In genomic region chr3:90180543-90180942, GRCh38 we compare ENCODE assay signal across 24 cellular contexts.
DNase-seq lines count a peak whose midpoint lies in the region; ATAC-seq, FAIRE-seq and TF ChIP-seq lines count a peak whose summit lies in the region.
"Had no signal": no experiment of that assay in that cellular context is flagged by ENCODE, and none has a peak within 500 bp of the region (broad histone marks: within the 10 kb centered on the region; RNA-seq: fewer than 3 reads in every experiment).

No MANE protein-coding gene starts in this region.

- 5% methylated on average over 3 of the region's 3 CpGs for WGBS in HepG2 (ENCODE audit: low lambda C conversion rate)

- no peaks in the 10 kb centered on the region for H4K20me1 ChIP-seq in DND-41 (ENCODE audit: insufficient read depth, low read length)
- no peaks in the 10 kb centered on the region for H4K20me1 ChIP-seq in HepG2 (ENCODE audit: insufficient read depth, low read length)
- H4K20me1 ChIP-seq: BLaER1 had no signal

- CTCF ChIA-PET in HepG2 (lab: Yijun Ruan, JAX; ENCODE audit: low intra/inter-chr PET ratio, low total read pairs) (no interaction called here), T-cell (lab: Charles Lee) (no interaction called here)

- H2AFZ ChIP-seq in DND-41 (ENCODE audit: low read depth, low read length) (peak overlapping the region; percentile 25; the same call in 1 of the 2 replicates), HepG2 (ENCODE audit: low read length) (no peak overlapping the region)

- ATAC-seq in DND-41 (ENCODE audit: insufficient read depth, low read depth) (no peak), HepG2 (no peak), T-cell (replicated peaks in 1 of 4) (no peak), HG03571 (IDR thresholded peaks at IDR 0.05; ENCODE audit: unreplicated experiment) (no peak)

- H3K4me1 ChIP-seq in DND-41 (ENCODE audit: insufficient read depth, low read length) (peaks cover 2% of the 10 kb centered on the region; the same call in 1 of the 2 replicates), HepG2 (ENCODE audit: insufficient read depth, low read length) (no peaks in the 10 kb centered on the region)
- H3K4me1 ChIP-seq: BE2C, BLaER1 had no signal

- H3K9me3 Mint-ChIP-seq in T-cell: peaks cover 2 to 4% (median 4%) of the 10 kb centered on the region in 3 donors

- TF ChIP-seq EP300 in HepG2 (IDR thresholded peaks at IDR 0.05; ENCODE audit: low read depth in 2 of 2, low read length in 2 of 2): no peak
- no peak for TF ChIP-seq EP300 in HepG2 (CRISPR knock-in tag; IDR thresholded peaks at IDR 0.05; ENCODE audit: borderline replicate concordance)

- no peaks in the 10 kb centered on the region for H3K27me3 Mint-ChIP-seq in T-cell
- H3K27me3 Mint-ChIP-seq: CD4-positive, alpha-beta memory T cell; CD4-positive, CD25-positive, alpha-beta regulatory T cell; CD8-positive, alpha-beta memory T cell had no signal

- DNase-seq in DND-41 (no peak), SK-N-MC (ENCODE audit: low read depth, low spot score) (peak; percentile 75), foreskin melanocyte (peak; percentile 24), HepG2 (ENCODE audit: low spot score) (no peak), NCI-H2171 treated with DMSO at 0.1 percent for 48 hours (lab: John Stamatoyannopoulos, UW) (no peak), T-cell (no peak)
- DNase-seq: 8988T; BE2C; C1 segment of cervical spinal cord; CD4-positive, alpha-beta memory T cell; CD4-positive, CD25-positive, alpha-beta regulatory T cell; CD8-positive, alpha-beta memory T cell; COR-L47; DMS 273 treated with DMSO at 0.1 percent for 48 hours; DMS153; DMS53; DMS79; GF-D8 had no signal

- H3K9ac ChIP-seq in DND-41 (ENCODE audit: low read depth, low read length) (no peak overlapping the region), SK-N-MC (ENCODE audit: insufficient read length) (no peak overlapping the region), HepG2 (ENCODE audit: insufficient read depth, low read depth, low read length) (no peak overlapping the region)
- H3K9ac ChIP-seq: BLaER1 had no signal

- TF ChIP-seq RAD21 in HepG2 (CRISPR knock-in tag; IDR thresholded peaks at IDR 0.05): no peak

- TF ChIP-seq CTCF in DND-41 (IDR thresholded peaks at IDR 0.05; ENCODE audit: borderline replicate concordance, extremely low read depth, low read length, poor library complexity, severe bottlenecking) (no peak), HepG2 (CRISPR knock-in tag; IDR thresholded peaks at IDR 0.05) (no peak)

- H3K9me3 ChIP-seq in DND-41 (ENCODE audit: insufficient read depth, low read length, severe bottlenecking): no peaks in the 10 kb centered on the region
- no peaks in the 10 kb centered on the region for H3K9me3 ChIP-seq in SK-N-MC (ENCODE audit: low read depth, low read length)
- no peaks in the 10 kb centered on the region for H3K9me3 ChIP-seq in HepG2 (ENCODE audit: low read length)
- H3K9me3 ChIP-seq: BE2C had no signal

- H3K27ac ChIP-seq in DND-41 (ENCODE audit: low read length) (no peak overlapping the region), SK-N-MC (peak overlapping the region; percentile 6), HepG2 (ENCODE audit: extremely low read length, insufficient read depth, low read length) (no peak overlapping the region)
- H3K27ac ChIP-seq: BLaER1 had no signal

- H3K4me3 Mint-ChIP-seq in T-cell: no peak overlapping the region
- H3K4me3 Mint-ChIP-seq: CD14-positive monocyte; CD4-positive, alpha-beta memory T cell; CD4-positive, CD25-positive, alpha-beta regulatory T cell; CD8-positive, alpha-beta memory T cell had no signal

- no peaks in the 10 kb centered on the region for H3K4me1 Mint-ChIP-seq in T-cell
- H3K4me1 Mint-ChIP-seq: CD4-positive, alpha-beta memory T cell; CD4-positive, CD25-positive, alpha-beta regulatory T cell; CD8-positive, alpha-beta memory T cell had no signal

- no peaks in the 10 kb centered on the region for H3K27me3 ChIP-seq in DND-41 (ENCODE audit: insufficient read depth, low read length, poor library complexity)
- H3K27me3 ChIP-seq in HepG2 (ENCODE audit: control insufficient read depth in 1 of 2, insufficient read depth in 2 of 2, low read length in 2 of 2): no peaks in the 10 kb centered on the region
- H3K27me3 ChIP-seq: BE2C, BLaER1 had no signal

- in situ Hi-C loops in HepG2 (cut with HindIII; ENCODE audit: extremely low pct_ligation_motif_present, low pct_unique_long_range_greater_than_20kb): no loop called here

- H3K27ac Mint-ChIP-seq in T-cell: no peak overlapping the region
- H3K27ac Mint-ChIP-seq: CD14-positive monocyte; CD4-positive, alpha-beta memory T cell; CD4-positive, CD25-positive, alpha-beta regulatory T cell; CD8-positive, alpha-beta memory T cell had no signal

- TF ChIP-seq POLR2A in HepG2 (IDR thresholded peaks at IDR 0.05; ENCODE audit: insufficient read depth in 1 of 2, low read depth in 2 of 2, low read length in 2 of 2): no peak

- intact Hi-C loops in HepG2 (cut with micrococcal nuclease; ENCODE audit: unreplicated experiment): loop anchor here (10.0 kb wide), 1 partner anchor 1976 kb away; no protein-coding TSS in a partner anchor

- no peaks in the 10 kb centered on the region for H3K36me3 Mint-ChIP-seq in T-cell
- H3K36me3 Mint-ChIP-seq: CD14-positive monocyte; CD4-positive, alpha-beta memory T cell had no signal

- POLR2A ChIA-PET in HepG2 (lab: Yijun Ruan, JAX) (no interaction called here), T-cell (lab: Charles Lee) (no interaction called here)

- no peak for FAIRE-seq in HepG2 (lab: Jason Lieb, UNC)
- FAIRE-seq: G401.6, GM12891, GM19239 had no signal

- no TSS peak for BruUV-seq in HepG2 (replicated peaks; lab: Mats Ljungman, UMichigan)

- H3K79me2 ChIP-seq in DND-41 (ENCODE audit: insufficient read depth, low read length) (no peaks in the 10 kb centered on the region), HepG2 (ENCODE audit: insufficient read depth, low read length) (no peaks in the 10 kb centered on the region)

- H3K36me3 ChIP-seq in DND-41 (ENCODE audit: insufficient read depth, low read length) (no peaks in the 10 kb centered on the region), SK-N-MC (ENCODE audit: insufficient read depth, low read length) (no peaks in the 10 kb centered on the region), HepG2 (replicated peaks in 1 of 2; ENCODE audit: control insufficient read depth in 1 of 2, insufficient read depth in 2 of 2, low read length in 2 of 2) (no peaks in the 10 kb centered on the region)
- H3K36me3 ChIP-seq: BE2C, BLaER1 had no signal

- H3K4me2 ChIP-seq in DND-41 (ENCODE audit: insufficient read depth, low read length) (no peak overlapping the region), HepG2 (ENCODE audit: low read depth, low read length) (no peak overlapping the region)
- H3K4me2 ChIP-seq: BLaER1 had no signal

- H3K4me3 ChIP-seq in DND-41 (ENCODE audit: low read depth in 1 of 2, low read length in 2 of 2) (no peak overlapping the region), SK-N-MC (peak overlapping the region; percentile 60), HepG2 (replicated peaks in 1 of 3; ENCODE audit: insufficient read depth in 1 of 3, low read depth in 2 of 3, low read length in 3 of 3) (no peak overlapping the region)
- H3K4me3 ChIP-seq: BLaER1 had no signal

TF ChIP-seq in HepG2, 621 proteins besides CTCF, POLR2A, EP300 and RAD21:
- TF ChIP-seq RORA (CRISPR knock-in tag; IDR thresholded peaks at IDR 0.05) (no peak), NR1H2 (CRISPR knock-in tag; IDR thresholded peaks at IDR 0.05; ENCODE audit: borderline replicate concordance, low read depth) (no peak), ZNF572 (CRISPR knock-in tag; IDR thresholded peaks at IDR 0.05) (no peak)
TF ChIP-seq in HepG2: peak in this region for 0.

Comparison
In these comparisons a context has a peak if more than half of its experiments do, and no peak if none do; other contexts are left out.
1. DNase-seq: peak in SK-N-MC (single experiment) and foreskin melanocyte (single experiment); none in DND-41 (single experiment), HepG2 (single experiment), NCI-H2171 treated with DMSO at 0.1 percent for 48 hours (single experiment) and T-cell (0 of 34).